Comparison of ENCODE assay signal across 1 cellular context in the genomic region with DNA sequence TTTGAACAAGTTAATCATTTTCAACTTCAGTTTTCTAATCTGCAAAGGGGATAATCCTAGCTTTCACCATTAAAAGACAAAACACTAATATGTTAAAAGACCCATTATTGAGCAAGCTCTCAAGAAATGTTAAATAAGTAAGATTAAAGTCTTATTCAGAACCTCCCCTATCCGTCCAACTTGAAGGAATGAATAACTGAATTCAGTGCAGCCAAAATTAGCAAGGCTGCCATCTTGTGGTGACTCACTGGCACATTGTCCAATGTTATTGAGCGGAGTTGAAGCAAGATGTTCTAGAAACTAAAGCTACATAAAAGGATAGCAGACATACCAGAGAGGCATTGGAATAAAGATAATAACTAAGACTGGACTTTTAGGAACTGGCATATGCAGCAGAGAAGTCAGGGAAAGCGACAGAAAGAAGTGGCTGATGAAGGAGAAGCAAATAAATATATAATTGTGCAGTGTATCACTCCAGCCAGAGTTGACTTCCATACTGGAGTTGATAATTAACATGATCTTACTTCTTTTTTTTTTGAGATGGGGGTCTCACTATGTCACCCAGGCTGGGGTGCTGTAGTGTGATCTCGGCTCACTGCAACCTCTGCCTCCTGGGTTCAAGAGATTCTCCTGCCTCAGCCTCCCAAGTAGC.
TF ChIP-seq lines count a peak whose summit lies in the region.

No MANE protein-coding gene starts in this region.

TF ChIP-seq in GM23338, 12 proteins besides CTCF, POLR2A, EP300 and RAD21 (continued from another document):
- TF ChIP-seq ZNF462 (CRISPR knock-in tag; IDR thresholded peaks at IDR 0.05) (no peak), ZNF331 (CRISPR knock-in tag; IDR thresholded peaks at IDR 0.05; ENCODE audit: low read depth) (no peak), JUNB (IDR thresholded peaks at IDR 0.05; ENCODE audit: unreplicated experiment) (no peak), NANOG (IDR thresholded peaks at IDR 0.05; ENCODE audit: borderline replicate concordance) (no peak), CREB1 (CRISPR knock-in tag; IDR thresholded peaks at IDR 0.05; ENCODE audit: low read depth) (no peak), POLR2AphosphoS5 (IDR thresholded peaks at IDR 0.05; ENCODE audit: low read depth) (no peak)
